8 cellular contexts compared by ENCODE assay signal in the genomic region with DNA sequence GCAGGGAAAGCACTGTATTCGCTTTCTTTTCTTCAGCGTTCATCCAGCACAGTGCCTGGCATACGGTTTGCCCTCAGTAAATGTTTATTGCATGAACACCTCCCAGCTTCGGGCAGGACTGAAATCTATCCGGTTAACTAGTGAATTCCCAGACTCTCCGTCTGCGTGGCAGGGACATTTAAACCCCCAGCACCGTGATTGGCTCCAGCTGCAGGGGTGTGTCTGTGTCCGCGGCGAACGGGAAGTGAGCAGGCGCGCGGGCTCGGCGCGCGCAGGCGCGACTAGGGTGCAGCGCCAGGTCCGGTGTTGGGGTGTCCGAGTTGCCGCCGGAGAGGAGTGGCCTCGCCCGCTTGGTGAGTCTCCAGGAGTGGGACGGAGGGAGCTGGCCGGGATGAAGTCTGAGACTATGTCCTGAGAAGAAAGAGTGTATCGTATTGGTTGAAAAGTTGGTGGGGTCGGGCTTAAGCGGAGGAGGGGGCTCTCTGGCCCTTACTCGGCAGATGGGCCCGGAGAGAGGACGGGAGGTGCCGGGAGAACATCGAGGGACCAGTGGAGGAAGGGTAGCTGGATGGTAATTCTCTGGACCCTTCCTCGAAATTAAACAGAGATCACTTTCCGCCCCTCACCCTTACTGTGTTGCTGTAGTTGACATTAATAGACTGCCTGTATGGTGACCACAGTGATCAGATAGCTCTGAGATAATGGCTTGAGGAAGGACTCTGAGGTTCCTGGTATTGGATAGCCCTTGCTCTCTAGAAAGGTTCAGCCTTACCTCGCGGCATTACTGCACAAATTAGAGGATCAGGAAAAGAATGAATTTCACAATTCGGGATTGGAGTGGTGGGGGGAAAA. TPM values are rescaled to one million over a fixed set of nuclear protein-coding genes. Genes with fewer than 3 reads are reported as not detected.
DNase-seq lines count a peak whose midpoint lies in the region; ATAC-seq and TF ChIP-seq lines count a peak whose summit lies in the region.

TSS of gene SNAP23 (plus strand) at position 274 of the 852 bp plus-strand sequence. CDS start 16,213 bp downstream, outside the sequence.

- H3K9me3 Mint-ChIP-seq in activated CD4-positive, alpha-beta memory T cell treated with anti-CD3 and anti-CD28 coated beads for 36 hours = no peaks in the 10 kb centered on the region

- H3K27ac ChIP-seq in dorsolateral prefrontal cortex (peak within 1 kb of the TSS; percentile 81 to 100 (median 97)), liver (ENCODE audit: low read depth in 1 of 2, low read length in 2 of 2) (peak within 1 kb of the TSS; percentile 86 to 95)

- H3K4me1 ChIP-seq in liver (ENCODE audit: control insufficient read depth in 4 of 4, insufficient read depth in 4 of 4, low read length in 3 of 4) = peaks cover 0 to 20% (median 8%) of the 10 kb centered on the region in 4 donors

- intact Hi-C loops in activated CD4-positive, alpha-beta memory T cell treated with anti-CD3 and anti-CD28 coated beads for 36 hours (cut with micrococcal nuclease) = loop anchor here (10.0 kb wide), 1 partner anchor 429 kb away; the partner anchor contains the start of gene TTBK2
- intact Hi-C loops in dorsolateral prefrontal cortex (cut with DNase I) = loop anchor here (5.0 to 10.0 kb wide), 5 partner anchors 52 to 159 kb away; partner anchors contain the start of genes HAUS2 (in 1 of the 2), LRRC57 (in 1 of the 2) and STARD9 (in 1 of the 2)

- no peaks in the 10 kb centered on the region for H3K27me3 Mint-ChIP-seq in activated CD4-positive, alpha-beta memory T cell treated with anti-CD3 and anti-CD28 coated beads for 36 hours

- CTCF ChIA-PET in activated CD4-positive, alpha-beta memory T cell treated with anti-CD3 and anti-CD28 coated beads for 36 hours (lab: Charles Lee) = interaction anchor here (0.7 to 1.6 kb wide), 4 partner anchors 9 to 1931 kb away, joined by 3 to 5 read pairs (median 3); partner anchors contain the start of gene CCDC32

- peak in 1 of 2 donors; percentile 17 for TF ChIP-seq RAD21 in liver (IDR thresholded peaks at IDR 0.05)

- H3K27me3 ChIP-seq in dorsolateral prefrontal cortex (no peaks in the 10 kb centered on the region), liver (ENCODE audit: control insufficient read depth in 4 of 4, insufficient read depth in 4 of 4, low read length in 3 of 4) (no peaks in the 10 kb centered on the region)

- peak within 1 kb of the TSS; percentile 95 for H3K4me3 Mint-ChIP-seq in activated CD4-positive, alpha-beta memory T cell treated with anti-CD3 and anti-CD28 coated beads for 36 hours

- H3K4me3 ChIP-seq in dorsolateral prefrontal cortex (peak within 1 kb of the TSS; percentile 50 to 98 (median 83)), liver (ENCODE audit: low read depth in 1 of 3, low read length in 3 of 3) (peak within 1 kb of the TSS; percentile 72 to 98 (median 93))

- peak within 1 kb of the TSS; percentile 57 to 89 for H3K9ac ChIP-seq in liver (ENCODE audit: low read depth in 1 of 2, low read length in 2 of 2)

- H3K9me3 ChIP-seq in liver (ENCODE audit: control insufficient read depth in 4 of 4, low read length in 3 of 4) = no peaks in the 10 kb centered on the region

- under 1% methylated on average over 43 of the region's 43 CpGs for WGBS in liver

- POLR2A ChIA-PET in activated CD4-positive, alpha-beta memory T cell treated with anti-CD3 and anti-CD28 coated beads for 36 hours (lab: Charles Lee) = interaction anchor here (0.6 to 2.6 kb wide), 3 partner anchors 53 to 224 kb away, joined by 3 to 10 read pairs (median 3); partner anchors contain the start of genes GANC, HAUS2, LRRC57 and TMEM87A

- peaks cover 4% of the 10 kb centered on the region for H3K36me3 Mint-ChIP-seq in activated CD4-positive, alpha-beta memory T cell treated with anti-CD3 and anti-CD28 coated beads for 36 hours

- peak in 19 of 56 donors; percentile 6 to 45 (median 19) for TF ChIP-seq CTCF in dorsolateral prefrontal cortex (IDR thresholded peaks at IDR 0.05 in 54 of 56, conservative IDR thresholded peaks at IDR 0.05 in 2 of 56; ENCODE audit: low read depth in 1 of 56, partially characterized antibody in 56 of 56)
- TF ChIP-seq CTCF in liver (IDR thresholded peaks at IDR 0.05; ENCODE audit: low read depth, low read length, missing input control) = no peak

- DNase-seq in C1 segment of cervical spinal cord (lab: John Stamatoyannopoulos, UW) = peak; percentile 58 to 94 (median 88)
- peak; percentile 84 for DNase-seq in NCI-H82 treated with DMSO at 0.1 percent for 48 hours (lab: John Stamatoyannopoulos, UW; ENCODE audit: unreplicated experiment)
- DNase-seq in activated CD4-positive, alpha-beta memory T cell treated with anti-CD3 and anti-CD28 coated beads for 36 hours = peak; percentile 91
- DNase-seq in dorsolateral prefrontal cortex = peak; percentile 84 to 96 (median 92)
- DNase-seq in stimulated activated CD4-positive, alpha-beta T cell treated with anti-CD3 and anti-CD28 coated beads, Interleukin-4, amount 100 ng/mL, for 1 hour = peak; percentile 76

- ATAC-seq in GM19397 (IDR thresholded peaks at IDR 0.05; ENCODE audit: unreplicated experiment) (peak; percentile 81), HG03565 (IDR thresholded peaks at IDR 0.05; ENCODE audit: unreplicated experiment) (peak; percentile 50)

- peak within 1 kb of the TSS; percentile 88 for H3K27ac Mint-ChIP-seq in activated CD4-positive, alpha-beta memory T cell treated with anti-CD3 and anti-CD28 coated beads for 36 hours

- H3K4me1 Mint-ChIP-seq in activated CD4-positive, alpha-beta memory T cell treated with anti-CD3 and anti-CD28 coated beads for 36 hours (ENCODE audit: low read depth) = peaks cover 67% of the 10 kb centered on the region

- no peaks in the 10 kb centered on the region for H3K36me3 ChIP-seq in liver (ENCODE audit: control insufficient read depth in 4 of 4, insufficient read depth in 3 of 4, low read depth in 1 of 4, low read length in 3 of 4)

TF ChIP-seq in liver, 16 proteins besides CTCF, POLR2A, EP300 and RAD21 (continues in another document):
- peak; percentile 81 for TF ChIP-seq YY1 (IDR thresholded peaks at IDR 0.05)
- no peak for TF ChIP-seq EGR1 (IDR thresholded peaks at IDR 0.05; ENCODE audit: low read depth in 2 of 2)
- peak in 1 of 2 donors; percentile 7 for TF ChIP-seq RXRA (IDR thresholded peaks at IDR 0.05)
- peak; percentile 94 for TF ChIP-seq REST (IDR thresholded peaks at IDR 0.05)
- no peak for TF ChIP-seq FOXA2 (IDR thresholded peaks at IDR 0.05)
- no peak for TF ChIP-seq HNF4G (IDR thresholded peaks at IDR 0.05)
- TF ChIP-seq FOXA1 (IDR thresholded peaks at IDR 0.05) = no peak
- peak; percentile 19 for TF ChIP-seq ATF3 (IDR thresholded peaks at IDR 0.05)
- peak; percentile 79 for TF ChIP-seq ZBTB33 (IDR thresholded peaks at IDR 0.05)
- TF ChIP-seq GABPA (IDR thresholded peaks at IDR 0.05 in 1 of 2, conservative IDR thresholded peaks at IDR 0.05 in 1 of 2) = peak; percentile 34 to 80
- no peak for TF ChIP-seq NR2F2 (IDR thresholded peaks at IDR 0.05)
- TF ChIP-seq JUND (IDR thresholded peaks at IDR 0.05) = no peak
- peak; percentile 93 for TF ChIP-seq TAF1 (conservative IDR thresholded peaks at IDR 0.05)
- TF ChIP-seq SP1 (IDR thresholded peaks at IDR 0.05) = peak; percentile 94
- TF ChIP-seq HNF4A (conservative IDR thresholded peaks at IDR 0.05) = peak; percentile 30 to 38

RNA-seq across cellular contexts. Expression of gene SNAP23, which starts in this region (rescaled TPM):
- 10 to 100 TPM; 43.1 to 46.8 TPM for total RNA-seq in activated CD4-positive, alpha-beta memory T cell treated with anti-CD3 and anti-CD28 coated beads for 36 hours
- total RNA-seq in dorsolateral prefrontal cortex = 10 to 100 TPM; 20.3 to 91.7 (median 37.6) TPM
- total RNA-seq in liver = 10 to 100 TPM; 31.3 to 42.9 TPM
- 10 to 100 TPM; 16.0 to 19.3 TPM for polyA plus RNA-seq in liver

Comparison
In these comparisons a context has a peak if more than half of its experiments do, and no peak if none do; other contexts are left out.
1. Peak in every context shown above with its lines: DNase-seq, ATAC-seq, H3K4me3 ChIP-seq and H3K27ac ChIP-seq.